Comparison of ENCODE assay signal across 19 cellular contexts in the genomic region with DNA sequence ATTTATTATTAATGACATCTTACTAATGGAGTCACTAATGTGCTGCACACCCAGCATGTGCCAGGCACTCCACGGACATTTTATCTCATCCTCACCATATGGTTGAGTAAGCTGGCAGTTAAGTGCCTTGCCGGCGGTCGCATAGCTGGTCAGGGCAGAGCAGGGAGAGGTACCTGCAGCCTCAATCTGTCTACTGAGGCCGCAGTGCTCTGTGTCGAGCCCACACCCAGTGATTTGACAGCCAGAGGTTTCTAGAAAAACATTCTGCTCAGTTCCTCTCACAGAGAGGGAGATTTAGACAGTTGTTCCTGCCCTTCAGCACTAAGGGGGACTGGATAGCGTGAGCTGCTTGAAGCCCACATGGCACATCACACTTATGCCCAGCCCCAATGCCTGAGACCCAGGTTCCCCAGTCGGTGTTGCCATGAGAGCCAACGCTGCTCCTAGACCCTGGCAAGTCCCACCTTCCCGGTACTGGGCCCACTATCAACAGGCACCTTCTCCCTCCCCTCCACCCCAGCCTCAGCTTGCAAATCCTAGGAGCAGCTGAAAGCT. TPM values are rescaled to one million over a fixed set of nuclear protein-coding genes. Genes with fewer than 3 reads are reported as not detected.
DNase-seq lines count a peak whose midpoint lies in the region; ATAC-seq and TF ChIP-seq lines count a peak whose summit lies in the region.
"Had no signal": no experiment of that assay in that cellular context is flagged by ENCODE, and none has a peak within 500 bp of the region (broad histone marks: within the 10 kb centered on the region; RNA-seq: fewer than 3 reads in every experiment).

No MANE protein-coding gene starts in this region.

- no peaks in the 10 kb centered on the region for H3K9me3 Mint-ChIP-seq in activated CD4-positive, alpha-beta T cell treated with anti-CD3 and anti-CD28 coated beads, Interleukin-2, amount 10 ng/mL, durations not matched to agents 24 days and 14 days
- H3K9me3 Mint-ChIP-seq in activated CD8-positive, alpha-beta T cell treated with anti-CD3 and anti-CD28 coated beads for 36 hours, result no peaks in the 10 kb centered on the region
- no peaks in the 10 kb centered on the region for H3K9me3 Mint-ChIP-seq in H9
- H3K9me3 Mint-ChIP-seq: activated naive CD4-positive, alpha-beta T cell treated with anti-CD3 and anti-CD28 coated beads, Interleukin-2, amount 50 U/mL, for 72 hours had no signal

- H3K27me3 Mint-ChIP-seq in activated CD4-positive, alpha-beta T cell treated with anti-CD3 and anti-CD28 coated beads, Interleukin-2, amount 10 ng/mL, durations not matched to agents 24 days and 14 days, result no peaks in the 10 kb centered on the region
- no peaks in the 10 kb centered on the region for H3K27me3 Mint-ChIP-seq in activated CD8-positive, alpha-beta T cell treated with anti-CD3 and anti-CD28 coated beads for 36 hours
- H3K27me3 Mint-ChIP-seq in H9 (ENCODE audit: low read depth), result no peaks in the 10 kb centered on the region; the same call in 1 of the 2 replicates

- peaks cover 8% of the 10 kb centered on the region for H3K4me1 Mint-ChIP-seq in activated CD4-positive, alpha-beta T cell treated with anti-CD3 and anti-CD28 coated beads, Interleukin-2, amount 10 ng/mL, durations not matched to agents 24 days and 14 days
- peaks cover 5% of the 10 kb centered on the region for H3K4me1 Mint-ChIP-seq in activated CD8-positive, alpha-beta T cell treated with anti-CD3 and anti-CD28 coated beads for 36 hours (ENCODE audit: low read depth)
- peaks cover 12 to 16% of the 10 kb centered on the region in 2 experiments for H3K4me1 Mint-ChIP-seq in H9

- no peak overlapping the region for H3K4me3 ChIP-seq in suprapubic skin
- H3K4me3 ChIP-seq: heart right ventricle, lower lobe of right lung, PC-9, SJCRH30, tibial nerve had no signal

- no peak for TF ChIP-seq EP300 in suprapubic skin (IDR thresholded peaks at IDR 0.05)

- H2BK20ac ChIP-seq in H9 (ENCODE audit: low read depth, low read length, poor library complexity, severe bottlenecking), result no peak overlapping the region

- H2BK12ac ChIP-seq in H9 (ENCODE audit: insufficient read length, low read depth, low read length), result no peak overlapping the region

- DNase-seq in NCI-H1417 (lab: John Stamatoyannopoulos, UW) (peak in 2 of 3 experiments; percentile 36 to 68), NCI-H1417 treated with DMSO at 0.1 percent for 48 hours (lab: John Stamatoyannopoulos, UW) (no peak), NCI-H128 (lab: John Stamatoyannopoulos, UW; ENCODE audit: unreplicated experiment) (peak; percentile 50), cerebellum (ENCODE audit: low spot score) (peak; percentile 76), suprapubic skin (ENCODE audit: low spot score in 2 of 2) (no peak), H9 (no peak)
- no peak for DNase-seq in activated CD4-positive, alpha-beta T cell treated with anti-CD3 and anti-CD28 coated beads, Interleukin-2, amount 10 ng/mL, durations not matched to agents 24 days and 14 days
- no peak for DNase-seq in activated CD8-positive, alpha-beta T cell treated with anti-CD3 and anti-CD28 coated beads for 36 hours
- DNase-seq: 8988T; activated CD4-positive, CD25-positive, alpha-beta regulatory T cell treated with anti-CD3 and anti-CD28 coated beads, Interleukin-2, amount 50 U/mL, for 72 hours; heart right ventricle; lower lobe of right lung; occipital lobe; PC-9; stimulated activated CD4-positive, alpha-beta T cell treated with anti-CD3 and anti-CD28 coated beads, Interleukin-15, amount 100 ng/mL, for 24 hours; T-helper 2 cell had no signal

- no peak overlapping the region for H2AK5ac ChIP-seq in H9 (ENCODE audit: insufficient read length, low read length)

- H3K27me3 ChIP-seq in suprapubic skin, result no peaks in the 10 kb centered on the region
- no peaks in the 10 kb centered on the region for H3K27me3 ChIP-seq in H9 (ENCODE audit: insufficient read depth, low read length)
- H3K27me3 ChIP-seq: heart right ventricle, SJCRH30, tibial nerve had no signal

- no peak overlapping the region for H3K4ac ChIP-seq in H9 (ENCODE audit: low read depth, low read length)

- POLR2A ChIA-PET in activated CD8-positive, alpha-beta T cell treated with anti-CD3 and anti-CD28 coated beads for 36 hours (lab: Charles Lee), result no interaction called here

- H4K20me1 ChIP-seq in H9 (ENCODE audit: control insufficient read depth, insufficient read depth, insufficient read length), result no peaks in the 10 kb centered on the region

- no peak overlapping the region for H3K27ac Mint-ChIP-seq in activated CD4-positive, alpha-beta T cell treated with anti-CD3 and anti-CD28 coated beads, Interleukin-2, amount 10 ng/mL, durations not matched to agents 24 days and 14 days
- H3K27ac Mint-ChIP-seq in activated CD8-positive, alpha-beta T cell treated with anti-CD3 and anti-CD28 coated beads for 36 hours, result no peak overlapping the region
- no peak overlapping the region for H3K27ac Mint-ChIP-seq in H9
- H3K27ac Mint-ChIP-seq: activated naive CD4-positive, alpha-beta T cell treated with anti-CD3 and anti-CD28 coated beads, Interleukin-2, amount 50 U/mL, for 72 hours had no signal

- no peak overlapping the region for H4K91ac ChIP-seq in H9 (ENCODE audit: insufficient read length, low read depth, low read length)

- WGBS in suprapubic skin, result 84% methylated on average over 10 of the region's 10 CpGs
- no CpG with 5 or more reads among the region's 10 CpGs for WGBS in H9 (ENCODE audit: extremely low coverage, insufficient read length, low lambda C conversion rate)

- CTCF ChIA-PET in activated CD8-positive, alpha-beta T cell treated with anti-CD3 and anti-CD28 coated beads for 36 hours (lab: Charles Lee), result interaction anchor here (0.9 kb wide), 1 partner anchor 12 kb away, joined by 3 read pairs; no protein-coding TSS in a partner anchor

- no peak overlapping the region for H3T11ph ChIP-seq in H9 (ENCODE audit: low read length)

- no peaks in the 10 kb centered on the region for H3K79me2 ChIP-seq in H9 (ENCODE audit: insufficient read depth, low read length)

- no peak overlapping the region for H3K9ac ChIP-seq in H9 (ENCODE audit: extremely low read depth, insufficient read length, low read length)

- H3K23ac ChIP-seq in H9 (ENCODE audit: insufficient read length, low read depth, low read length), result no peak overlapping the region

- no peak for ATAC-seq in activated CD8-positive, alpha-beta T cell treated with anti-CD3 and anti-CD28 coated beads for 36 hours
- ATAC-seq: activated naive CD4-positive, alpha-beta T cell treated with anti-CD3 and anti-CD28 coated beads, Interleukin-2, amount 50 U/mL, for 72 hours; lower lobe of right lung had no signal

- no peaks in the 10 kb centered on the region for H3K36me3 ChIP-seq in suprapubic skin
- H3K36me3 ChIP-seq: heart right ventricle, lower lobe of right lung, SJCRH30, tibial nerve had no signal

- H3K56ac ChIP-seq in H9 (ENCODE audit: insufficient read length, low read depth, low read length), result no peak overlapping the region

- H3K9me3 ChIP-seq in suprapubic skin (no peaks in the 10 kb centered on the region), H9 (ENCODE audit: control insufficient read depth, low read depth, low read length) (no peaks in the 10 kb centered on the region)
- H3K9me3 ChIP-seq: heart right ventricle, lower lobe of right lung, SJCRH30, tibial nerve had no signal

- intact Hi-C loops in activated CD4-positive, alpha-beta T cell treated with anti-CD3 and anti-CD28 coated beads, Interleukin-2, amount 10 ng/mL, durations not matched to agents 24 days and 14 days (cut with micrococcal nuclease), result no loop called here
- intact Hi-C loops in activated CD8-positive, alpha-beta T cell treated with anti-CD3 and anti-CD28 coated beads for 36 hours (cut with micrococcal nuclease), result no loop called here

- TF ChIP-seq CTCF in suprapubic skin (IDR thresholded peaks at IDR 0.05), result no peak
- TF ChIP-seq CTCF in activated CD8-positive, alpha-beta T cell treated with anti-CD3 and anti-CD28 coated beads for 36 hours (IDR thresholded peaks at IDR 0.05), result no peak
- TF ChIP-seq CTCF in H9 (conservative IDR thresholded peaks at IDR 0.05), result no peak

- H3K36me3 Mint-ChIP-seq in activated CD4-positive, alpha-beta T cell treated with anti-CD3 and anti-CD28 coated beads, Interleukin-2, amount 10 ng/mL, durations not matched to agents 24 days and 14 days (ENCODE audit: low read depth), result no peaks in the 10 kb centered on the region
- H3K36me3 Mint-ChIP-seq in activated CD8-positive, alpha-beta T cell treated with anti-CD3 and anti-CD28 coated beads for 36 hours (ENCODE audit: low read depth), result no peaks in the 10 kb centered on the region
- no peaks in the 10 kb centered on the region for H3K36me3 Mint-ChIP-seq in H9 (ENCODE audit: insufficient read depth in 1 of 3, low read depth in 3 of 3)
- H3K36me3 Mint-ChIP-seq: activated naive CD4-positive, alpha-beta T cell treated with anti-CD3 and anti-CD28 coated beads, Interleukin-2, amount 50 U/mL, for 72 hours had no signal

- H3K14ac ChIP-seq in H9 (ENCODE audit: insufficient read depth, low read length), result no peak overlapping the region

- no peak overlapping the region for H3K18ac ChIP-seq in H9 (ENCODE audit: insufficient read length, low read depth, low read length)

- H3K4me1 ChIP-seq in suprapubic skin (peaks cover 26% of the 10 kb centered on the region), H9 (ENCODE audit: insufficient read depth, low read length) (no peaks in the 10 kb centered on the region)

- H2BK120ac ChIP-seq in H9 (ENCODE audit: low read depth, low read length, poor library complexity, severe bottlenecking), result no peak overlapping the region

- H2AFZ ChIP-seq in H9 (ENCODE audit: low read length), result no peak overlapping the region
- H2AFZ ChIP-seq: PC-9 had no signal

- no peak overlapping the region for H4K5ac ChIP-seq in H9 (ENCODE audit: insufficient read length, low read depth, low read length)

- no peak overlapping the region for H2BK15ac ChIP-seq in H9 (ENCODE audit: low read depth, low read length)

- no peak overlapping the region for H4K8ac ChIP-seq in H9 (replicated peaks; ENCODE audit: insufficient read length, low read depth, low read length)

- H3K4me2 ChIP-seq in H9 (ENCODE audit: insufficient read depth, insufficient read length, low read length), result no peak overlapping the region
- H3K4me2 ChIP-seq: PC-9 had no signal

- H3K27ac ChIP-seq in suprapubic skin (peak overlapping the region; percentile 1), H9 (ENCODE audit: insufficient read length, low read depth, low read length) (no peak overlapping the region)
- H3K27ac ChIP-seq: heart right ventricle, lower lobe of right lung, SJCRH30, tibial nerve had no signal

- no peaks in the 10 kb centered on the region for H3K23me2 ChIP-seq in H9 (ENCODE audit: insufficient read length, low read depth, low read length, poor library complexity, severe bottlenecking)

- no peak for TF ChIP-seq POLR2A in suprapubic skin (IDR thresholded peaks at IDR 0.05)

- no peak overlapping the region for H3K4me3 Mint-ChIP-seq in activated CD4-positive, alpha-beta T cell treated with anti-CD3 and anti-CD28 coated beads, Interleukin-2, amount 10 ng/mL, durations not matched to agents 24 days and 14 days
- no peak overlapping the region for H3K4me3 Mint-ChIP-seq in activated CD8-positive, alpha-beta T cell treated with anti-CD3 and anti-CD28 coated beads for 36 hours
- no peak overlapping the region for H3K4me3 Mint-ChIP-seq in H9

- H3K79me1 ChIP-seq in H9 (ENCODE audit: insufficient read depth, low read depth, low read length, poor library complexity, severe bottlenecking), result no peaks in the 10 kb centered on the region

- H2BK5ac ChIP-seq in H9 (ENCODE audit: insufficient read length, low read length), result no peak overlapping the region

RNA-seq across cellular contexts. Expression of gene LIPC, which starts 2.6 kb away (rescaled TPM):
- not detected for total RNA-seq in cerebellum
- total RNA-seq in suprapubic skin, result under 1 TPM in 2 of 4 donors, not detected in 2; 0.26 to 0.96 TPM
- 0.80 and 0.93 TPM in 2 replicates for total RNA-seq in activated CD4-positive, alpha-beta T cell treated with anti-CD3 and anti-CD28 coated beads, Interleukin-2, amount 10 ng/mL, durations not matched to agents 24 days and 14 days
- 1 to 10 TPM; 1.0 to 1.2 TPM for total RNA-seq in activated CD8-positive, alpha-beta T cell treated with anti-CD3 and anti-CD28 coated beads for 36 hours
- total RNA-seq in H9 (2021), result not detected in 2 replicates
- total RNA-seq: PC-9 had no signal

Comparison
In these comparisons a context has a peak if more than half of its experiments do, and no peak if none do; other contexts are left out.
1. DNase-seq: peak in NCI-H1417 (2 of 3), NCI-H128 (single experiment) and cerebellum (single experiment); none in NCI-H1417 treated with DMSO at 0.1 percent for 48 hours (single experiment), suprapubic skin (0 of 2), activated CD4-positive, alpha-beta T cell treated with anti-CD3 and anti-CD28 coated beads, Interleukin-2, amount 10 ng/mL, durations not matched to agents 24 days and 14 days (single experiment), activated CD8-positive, alpha-beta T cell treated with anti-CD3 and anti-CD28 coated beads for 36 hours (single experiment) and H9 (single experiment).